In the genomic region with DNA sequence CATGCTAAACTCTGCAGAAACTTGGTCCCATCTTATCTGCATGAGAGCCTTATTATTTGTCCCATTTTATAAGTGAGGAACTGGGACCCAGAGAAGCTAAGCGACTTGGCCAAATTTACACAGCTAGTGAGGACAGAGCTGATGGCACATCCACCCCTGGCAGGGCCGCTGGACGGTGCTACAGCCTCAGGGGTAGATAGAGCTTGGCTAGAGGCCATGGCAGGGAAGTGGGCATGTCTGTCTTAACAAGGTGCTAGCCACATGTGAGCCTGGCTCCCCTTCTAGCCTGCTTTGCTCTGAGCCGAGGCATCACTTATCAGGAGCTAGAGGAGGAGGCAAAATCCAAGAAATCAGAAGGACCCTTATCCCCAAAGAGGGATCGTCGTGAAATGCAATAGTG, we compare ENCODE assay signal across 24 cellular contexts.
"Had no signal": no experiment of that assay in that cellular context is flagged by ENCODE, and none has a peak within 500 bp of the region (broad histone marks: within the 10 kb centered on the region; RNA-seq: fewer than 3 reads in every experiment).

No MANE protein-coding gene starts in this region.

- H3K79me2 ChIP-seq: hepatocyte had no signal

- H3K9me3 ChIP-seq: colonic mucosa, esophagus muscularis mucosa, gastroesophageal sphincter, heart left ventricle, ovary, sigmoid colon, testis, tibial artery had no signal

- H3K4me1 ChIP-seq: colonic mucosa, esophagus muscularis mucosa, foreskin keratinocyte, gastroesophageal sphincter, sigmoid colon, testis, tibial artery had no signal

- H3K27ac ChIP-seq: colonic mucosa, esophagus muscularis mucosa, foreskin keratinocyte, gastroesophageal sphincter, heart left ventricle, hepatocyte, ovary, sigmoid colon, testis, tibial artery had no signal

- ATAC-seq: foreskin keratinocyte; gastroesophageal sphincter; heart left ventricle; left colon; naive thymus-derived CD4-positive, alpha-beta T cell; right cardiac atrium; stimulated activated memory B cell treated with anti-CD40 and anti-IgM and Interleukin-4, amounts not matched to agents 10 μg/mL and 1 μg/mL and 100 μg/mL, for 72 hours; stimulated activated naive CD8-positive, alpha-beta T cell treated with anti-CD3 and anti-CD28 coated beads, Interleukin-15, Interleukin-2, amounts not matched to agents 100 U/mL and 50 U/mL, for 24 hours had no signal

- DNase-seq: central memory CD4-positive, alpha-beta T cell; colonic mucosa; effector memory CD4-positive, alpha-beta T cell; foreskin keratinocyte; left colon; mammary epithelial cell; mesendoderm; midbrain; naive thymus-derived CD4-positive, alpha-beta T cell; occipital lobe; right cardiac atrium; sigmoid colon; stimulated activated CD4-positive, alpha-beta T cell treated with anti-CD3 and anti-CD28 coated beads, Interleukin-4, amount 100 ng/mL, for 4 hours; stimulated activated naive CD8-positive, alpha-beta T cell treated with anti-CD3 and anti-CD28 coated beads, Interleukin-15, Interleukin-2, amounts not matched to agents 100 U/mL and 50 U/mL, for 24 hours; substantia nigra; testis had no signal

- H2AFZ ChIP-seq: hepatocyte had no signal

- H3K36me3 ChIP-seq: colonic mucosa, esophagus muscularis mucosa, gastroesophageal sphincter, heart left ventricle, ovary, sigmoid colon, tibial artery had no signal

- H3K4me3 ChIP-seq: colonic mucosa, esophagus muscularis mucosa, gastroesophageal sphincter, heart left ventricle, hepatocyte, ovary, sigmoid colon, testis, tibial artery had no signal

- FAIRE-seq: endothelial cell of umbilical vein had no signal

- H3K27me3 ChIP-seq: colonic mucosa, esophagus muscularis mucosa, gastroesophageal sphincter, heart left ventricle, hepatocyte, ovary, sigmoid colon, testis, tibial artery had no signal

- H3K4me2 ChIP-seq: hepatocyte had no signal
